In the genomic region with DNA sequence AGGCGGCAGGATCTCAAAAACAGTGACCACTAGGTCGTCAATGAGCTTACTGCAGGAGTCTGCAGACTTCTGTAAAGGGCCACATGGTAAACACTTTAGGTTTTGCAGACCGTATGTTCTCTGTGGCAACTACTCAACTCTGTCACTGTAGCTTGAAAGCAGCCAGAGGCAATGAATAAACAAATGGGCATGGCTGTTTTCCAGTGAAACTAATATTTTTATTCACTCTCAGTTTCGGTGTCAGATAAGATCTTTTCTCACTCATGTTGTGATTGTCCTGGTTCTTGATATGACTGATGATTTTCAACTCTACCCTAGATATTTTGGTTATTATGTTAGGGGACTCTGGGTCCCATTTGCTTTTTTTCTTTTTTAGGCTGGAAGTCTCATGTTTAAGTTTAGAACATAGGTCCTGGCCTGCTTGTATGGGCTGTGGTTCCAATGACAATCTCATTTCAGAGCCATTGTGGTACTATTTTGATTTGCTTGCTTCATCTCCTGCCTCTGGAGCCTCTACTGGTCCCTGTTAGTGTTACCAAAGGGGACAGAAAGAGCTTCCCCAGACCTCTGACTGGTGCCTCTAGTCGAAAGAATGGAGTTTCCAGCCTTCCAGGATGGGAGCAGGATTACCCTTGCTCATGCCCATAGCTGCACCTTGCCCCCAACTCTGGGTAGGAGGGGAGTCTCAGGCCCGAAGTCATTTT, we compare ENCODE assay signal across 12 cellular contexts.
DNase-seq lines count a peak whose midpoint lies in the region; ATAC-seq and TF ChIP-seq lines count a peak whose summit lies in the region.
"Had no signal": no experiment of that assay in that cellular context is flagged by ENCODE, and none has a peak within 500 bp of the region (broad histone marks: within the 10 kb centered on the region; RNA-seq: fewer than 3 reads in every experiment).

No MANE protein-coding gene starts in this region.

- H4K20me1 ChIP-seq in PC-3 (ENCODE audit: low read length), result no peaks in the 10 kb centered on the region

- H3K4me1 ChIP-seq in PC-3 (ENCODE audit: insufficient read depth, low read length), result no peaks in the 10 kb centered on the region
- H3K4me1 ChIP-seq: SJSA1 had no signal

- intact Hi-C loops in PC-3 (cut with micrococcal nuclease), result no loop called here

- H3K9ac ChIP-seq in PC-3 (ENCODE audit: low read length), result no peak overlapping the region

- peak overlapping the region; percentile 8; the same call in 1 of the 2 replicates for H3K27ac ChIP-seq in PC-3 (ENCODE audit: low read length)
- H3K27ac ChIP-seq: colonic mucosa, SJSA1 had no signal

- ATAC-seq in GM18499 (IDR thresholded peaks at IDR 0.05; ENCODE audit: insufficient read depth, unreplicated experiment), result peak; percentile 90
- ATAC-seq in GM19397 (IDR thresholded peaks at IDR 0.05; ENCODE audit: unreplicated experiment), result peak; percentile 89
- peak; percentile 90 for ATAC-seq in HG02970 (IDR thresholded peaks at IDR 0.05; ENCODE audit: low FRiP score, unreplicated experiment)
- no peak for ATAC-seq in PC-3

- no peaks in the 10 kb centered on the region for H3K79me2 ChIP-seq in PC-3 (ENCODE audit: low read length)

- H3K4me3 ChIP-seq in PC-3 (ENCODE audit: low read length), result no peak overlapping the region
- H3K4me3 ChIP-seq: colonic mucosa, SJSA1 had no signal

- H3K4me2 ChIP-seq in PC-3 (ENCODE audit: low read length), result no peak overlapping the region

- CTCF ChIA-PET in PC-3 (lab: Charles Lee), result no interaction called here

- H2AFZ ChIP-seq in PC-3 (ENCODE audit: low read length), result no peak overlapping the region

- no TSS peak for BruUV-seq in PC-3 (replicated peaks; lab: Mats Ljungman, UMichigan)

- no peaks in the 10 kb centered on the region for H3K9me2 ChIP-seq in PC-3 (replicated peaks; ENCODE audit: low read length)

- POLR2A ChIA-PET in PC-3 (lab: Charles Lee; ENCODE audit: unreplicated experiment), result no interaction called here

- H3K36me3 ChIP-seq in PC-3 (ENCODE audit: low read depth, low read length), result no peaks in the 10 kb centered on the region
- H3K36me3 ChIP-seq: colonic mucosa, SJSA1 had no signal

- TF ChIP-seq CTCF in PC-3 (conservative IDR thresholded peaks at IDR 0.05; ENCODE audit: low read depth, low read length), result no peak

- H3K27me3 ChIP-seq in PC-3 (ENCODE audit: low read length), result no peaks in the 10 kb centered on the region
- H3K27me3 ChIP-seq: colonic mucosa, SJSA1 had no signal

- DNase-seq in PC-3 (peak; percentile 7), hippocampal formation (lab: John Stamatoyannopoulos, UW) (no peak), HCEC 1CT (no peak), NCI-H1092 treated with DMSO at 0.1 percent for 48 hours (lab: John Stamatoyannopoulos, UW) (no peak), NCI-H187 treated with DMSO at 0.1 percent for 48 hours (lab: John Stamatoyannopoulos, UW) (no peak)
- DNase-seq: activated CD8-positive, alpha-beta memory T cell treated with anti-CD3 and anti-CD28 coated beads, Interleukin-2, amount 50 U/mL, for 48 hours; colonic mucosa; NCI-H2081 treated with DMSO at 0.1 percent for 48 hours had no signal

- no peaks in the 10 kb centered on the region for H3F3A ChIP-seq in PC-3 (ENCODE audit: low read length, unreplicated experiment)

- H3K9me3 ChIP-seq in PC-3 (ENCODE audit: low read length), result no peaks in the 10 kb centered on the region
- H3K9me3 ChIP-seq: colonic mucosa, SJSA1 had no signal
